11 cellular contexts compared by ENCODE assay signal in genomic region chr11:27837895-27838563, GRCh38.
DNase-seq lines count a peak whose midpoint lies in the region; ATAC-seq and TF ChIP-seq lines count a peak whose summit lies in the region.
"Had no signal": no experiment of that assay in that cellular context is flagged by ENCODE, and none has a peak within 500 bp of the region (broad histone marks: within the 10 kb centered on the region; RNA-seq: fewer than 3 reads in every experiment).

No MANE protein-coding gene starts in this region.

- ATAC-seq in GM19023 (IDR thresholded peaks at IDR 0.05; ENCODE audit: unreplicated experiment) (peak; percentile 91), GM21619 (IDR thresholded peaks at IDR 0.05; ENCODE audit: unreplicated experiment) (peak; percentile 88), HG03103 (IDR thresholded peaks at IDR 0.05; ENCODE audit: low read depth, unreplicated experiment) (peak; percentile 86)

- peak overlapping the region; percentile 58 for H3K27ac Mint-ChIP-seq in nephron progenitor cell
- H3K27ac Mint-ChIP-seq in activated naive CD4-positive, alpha-beta T cell treated with anti-CD3 and anti-CD28 coated beads, Interleukin-2, amount 10 ng/mL, durations not matched to agents 7 days and 5 days: no peak overlapping the region
- H3K27ac Mint-ChIP-seq: brain had no signal

- no peaks in the 10 kb centered on the region for H3K27me3 Mint-ChIP-seq in nephron progenitor cell (ENCODE audit: low read depth, poor library complexity)
- no peaks in the 10 kb centered on the region for H3K27me3 Mint-ChIP-seq in activated naive CD4-positive, alpha-beta T cell treated with anti-CD3 and anti-CD28 coated beads, Interleukin-2, amount 10 ng/mL, durations not matched to agents 7 days and 5 days

- H3K36me3 Mint-ChIP-seq in nephron progenitor cell (ENCODE audit: low read depth): peaks cover 5% of the 10 kb centered on the region
- no peaks in the 10 kb centered on the region for H3K36me3 Mint-ChIP-seq in activated naive CD4-positive, alpha-beta T cell treated with anti-CD3 and anti-CD28 coated beads, Interleukin-2, amount 10 ng/mL, durations not matched to agents 7 days and 5 days
- H3K36me3 Mint-ChIP-seq: brain had no signal

- H3K9me3 Mint-ChIP-seq in nephron progenitor cell: peaks cover 13% of the 10 kb centered on the region
- no peaks in the 10 kb centered on the region for H3K9me3 Mint-ChIP-seq in activated naive CD4-positive, alpha-beta T cell treated with anti-CD3 and anti-CD28 coated beads, Interleukin-2, amount 10 ng/mL, durations not matched to agents 7 days and 5 days

- TF ChIP-seq CTCF in nephron progenitor cell (IDR thresholded peaks at IDR 0.05): no peak

- H3K4me3 Mint-ChIP-seq in nephron progenitor cell: no peak overlapping the region
- H3K4me3 Mint-ChIP-seq in activated naive CD4-positive, alpha-beta T cell treated with anti-CD3 and anti-CD28 coated beads, Interleukin-2, amount 10 ng/mL, durations not matched to agents 7 days and 5 days: no peak overlapping the region
- H3K4me3 Mint-ChIP-seq: brain had no signal

- no peak for DNase-seq in nephron progenitor cell
- no peak for DNase-seq in amygdala (lab: John Stamatoyannopoulos, UW)
- DNase-seq in NCI-H2081 treated with DMSO at 0.1 percent for 48 hours (lab: John Stamatoyannopoulos, UW): no peak
- no peak for DNase-seq in activated naive CD4-positive, alpha-beta T cell treated with anti-CD3 and anti-CD28 coated beads, Interleukin-2, amount 10 ng/mL, durations not matched to agents 7 days and 5 days
- DNase-seq: activated T-cell treated with anti-CD3 and anti-CD28 coated beads for 4 hours, DMS79, uterus had no signal

- peaks cover 33% of the 10 kb centered on the region for H3K4me1 Mint-ChIP-seq in nephron progenitor cell
- H3K4me1 Mint-ChIP-seq in activated naive CD4-positive, alpha-beta T cell treated with anti-CD3 and anti-CD28 coated beads, Interleukin-2, amount 10 ng/mL, durations not matched to agents 7 days and 5 days: no peaks in the 10 kb centered on the region
- H3K4me1 Mint-ChIP-seq: brain had no signal

- CTCF ChIA-PET in activated naive CD4-positive, alpha-beta T cell treated with anti-CD3 and anti-CD28 coated beads, Interleukin-2, amount 10 ng/mL, durations not matched to agents 7 days and 5 days (lab: Charles Lee): no interaction called here
